ENCODE assay signal across 24 cellular contexts in genomic region chr4:186934841-186935443, GRCh38.
A peak's percentile ranks its signal among the peaks of the same experiment; 100 is the strongest.
DNase-seq lines count a peak whose midpoint lies in the region; ATAC-seq and TF ChIP-seq lines count a peak whose summit lies in the region.
"Had no signal": no experiment of that assay in that cellular context is flagged by ENCODE, and none has a peak within 500 bp of the region (broad histone marks: within the 10 kb centered on the region; RNA-seq: fewer than 3 reads in every experiment).

No MANE protein-coding gene starts in this region.

- no peak overlapping the region for H2AFZ ChIP-seq in HCT116 (ENCODE audit: low read depth, low read length, poor library complexity, severe bottlenecking)
- H2AFZ ChIP-seq: PC-9 had no signal

- H3K27ac Mint-ChIP-seq in nephron, result peak overlapping the region in 2 of 3 experiments; percentile 85 to 88
- no peak overlapping the region for H3K27ac Mint-ChIP-seq in activated T-helper 17 cell treated with anti-CD3 and anti-CD28 coated beads, Interleukin-2, amount 50 U/mL, for 72 hours
- H3K27ac Mint-ChIP-seq: activated B cell treated with CpG ODN at 0.5 μM for 24 hours; activated CD8-positive, alpha-beta T cell treated with anti-CD3 and anti-CD28 coated beads for 36 hours had no signal

- no TSS peak for BruUV-seq in HCT116 (replicated peaks; lab: Mats Ljungman, UMichigan)

- H4K20me1 ChIP-seq in HCT116 (ENCODE audit: insufficient read depth), result no peaks in the 10 kb centered on the region

- no peaks in the 10 kb centered on the region for H3K9me2 ChIP-seq in HCT116 (ENCODE audit: insufficient read depth)

- intact Hi-C loops in HCT116 (cut with micrococcal nuclease), result loop anchor here (5.0 kb wide), 1 partner anchor 113 kb away; no protein-coding TSS in a partner anchor

- no peak for ATAC-seq in HCT116
- no peak for ATAC-seq in activated T-helper 17 cell treated with anti-CD3 and anti-CD28 coated beads, Interleukin-2, amount 50 U/mL, for 72 hours (replicated peaks)
- no peak for ATAC-seq in GM18505 (IDR thresholded peaks at IDR 0.05; ENCODE audit: unreplicated experiment)
- no peak for ATAC-seq in GM21619 (IDR thresholded peaks at IDR 0.05; ENCODE audit: unreplicated experiment)
- ATAC-seq: activated CD8-positive, alpha-beta T cell treated with anti-CD3 and anti-CD28 coated beads for 36 hours; activated T-cell treated with anti-CD3 and anti-CD28 coated beads, Interleukin-2, amount 50 U/mL, for 4 hours; gastrocnemius medialis; psoas muscle; stimulated activated naive CD8-positive, alpha-beta T cell treated with anti-CD3 and anti-CD28 coated beads, Interleukin-15, amount 100 ng/mL, for 72 hours had no signal

- H3K27ac ChIP-seq in HCT116 (ENCODE audit: low read depth, low read length), result peak overlapping the region; percentile 77
- H3K27ac ChIP-seq in epithelial cell of prostate, result peak overlapping the region; percentile 81
- H3K27ac ChIP-seq: gastrocnemius medialis, PC-9, psoas muscle, upper lobe of left lung had no signal

- H3K27me3 ChIP-seq in HCT116 (ENCODE audit: insufficient read depth, low read length) (no peaks in the 10 kb centered on the region), BE2C (no peaks in the 10 kb centered on the region)
- H3K27me3 ChIP-seq: gastrocnemius medialis, upper lobe of left lung had no signal

- TF ChIP-seq CTCF in HCT116 (IDR thresholded peaks at IDR 0.05 in 2 of 3, conservative IDR thresholded peaks at IDR 0.05 in 1 of 3; ENCODE audit: borderline replicate concordance in 1 of 3, insufficient read depth in 1 of 3, low read depth in 2 of 3, low read length in 2 of 3), result no peak
- no peak for TF ChIP-seq CTCF in nephron (IDR thresholded peaks at IDR 0.05; ENCODE audit: unreplicated experiment in 3 of 3)
- no peak for TF ChIP-seq CTCF in BE2C (IDR thresholded peaks at IDR 0.05; ENCODE audit: low read depth, low read length)

- DNase-seq in HCT116 (ENCODE audit: low read depth, low spot score) (no peak), OCI-M1 (lab: John Stamatoyannopoulos, UW) (peak; percentile 30), epithelial cell of prostate (ENCODE audit: low read depth, low spot score) (peak; percentile 60), BE2C (no peak)
- DNase-seq: activated B cell treated with CpG ODN at 0.5 μM for 24 hours; activated CD8-positive, alpha-beta T cell treated with anti-CD3 and anti-CD28 coated beads for 36 hours; activated naive CD4-positive, alpha-beta T cell treated with anti-CD3 and anti-CD28 coated beads, Interleukin-2, amount 50 U/mL, for 16 hours; activated T-cell treated with anti-CD3 and anti-CD28 coated beads, Interleukin-2, amount 50 U/mL, for 4 hours; anterior cingulate cortex; central memory CD4-positive, alpha-beta T cell; erythroblast; gastrocnemius medialis; HCEC 1CT; NCI-H82; psoas muscle; stimulated activated naive CD8-positive, alpha-beta T cell treated with anti-CD3 and anti-CD28 coated beads, Interleukin-15, amount 100 ng/mL, for 72 hours; upper lobe of left lung had no signal

- peaks cover 20% of the 10 kb centered on the region for H3K79me2 ChIP-seq in HCT116 (ENCODE audit: insufficient read depth, low read length)

- peaks cover 10% of the 10 kb centered on the region for H3K9me3 Mint-ChIP-seq in nephron
- peaks cover 20% of the 10 kb centered on the region for H3K9me3 Mint-ChIP-seq in activated T-helper 17 cell treated with anti-CD3 and anti-CD28 coated beads, Interleukin-2, amount 50 U/mL, for 72 hours

- H3K4me1 Mint-ChIP-seq in nephron, result peaks cover 39% of the 10 kb centered on the region
- H3K4me1 Mint-ChIP-seq in activated T-helper 17 cell treated with anti-CD3 and anti-CD28 coated beads, Interleukin-2, amount 50 U/mL, for 72 hours, result no peaks in the 10 kb centered on the region
- H3K4me1 Mint-ChIP-seq: activated B cell treated with CpG ODN at 0.5 μM for 24 hours; stimulated activated naive CD8-positive, alpha-beta T cell treated with anti-CD3 and anti-CD28 coated beads, Interleukin-15, amount 100 ng/mL, for 72 hours had no signal

- H3K36me3 Mint-ChIP-seq in nephron (ENCODE audit: low read depth), result peaks cover 3% of the 10 kb centered on the region
- no peaks in the 10 kb centered on the region for H3K36me3 Mint-ChIP-seq in activated T-helper 17 cell treated with anti-CD3 and anti-CD28 coated beads, Interleukin-2, amount 50 U/mL, for 72 hours (ENCODE audit: low read depth)

- TF ChIP-seq POLR2A in HCT116 (IDR thresholded peaks at IDR 0.05; ENCODE audit: borderline replicate concordance, extremely low read depth, insufficient read depth, insufficient read length) (no peak), GM18505 (IDR thresholded peaks at IDR 0.05; ENCODE audit: borderline replicate concordance, extremely low read depth, insufficient read depth, insufficient read length) (no peak)

- H3K4me3 ChIP-seq in HCT116 (replicated peaks in 1 of 2; ENCODE audit: low read depth in 1 of 2, low read length in 2 of 2) (peak overlapping the region in 1 of 2 experiments; percentile 1; a peak in 1 of 4 replicates), BE2C (ENCODE audit: low read depth, low read length) (no peak overlapping the region)
- H3K4me3 ChIP-seq: gastrocnemius medialis, PC-9, psoas muscle, skin epidermis, upper lobe of left lung had no signal

- peak overlapping the region; percentile 76 for H3K4me2 ChIP-seq in HCT116 (ENCODE audit: low read length)
- H3K4me2 ChIP-seq: PC-9 had no signal

- no peaks in the 10 kb centered on the region for H3K9me3 ChIP-seq in HCT116 (ENCODE audit: control insufficient read depth in 1 of 2, insufficient read depth in 1 of 2, low read depth in 1 of 2, low read length in 2 of 2)
- H3K9me3 ChIP-seq in BE2C, result no peaks in the 10 kb centered on the region; the same call in 1 of the 2 replicates
- H3K9me3 ChIP-seq: gastrocnemius medialis, psoas muscle, upper lobe of left lung had no signal

- peaks cover 9% of the 10 kb centered on the region for H3K27me3 Mint-ChIP-seq in nephron (ENCODE audit: low read depth)
- no peaks in the 10 kb centered on the region for H3K27me3 Mint-ChIP-seq in activated T-helper 17 cell treated with anti-CD3 and anti-CD28 coated beads, Interleukin-2, amount 50 U/mL, for 72 hours
- H3K27me3 Mint-ChIP-seq: activated B cell treated with CpG ODN at 0.5 μM for 24 hours; activated CD8-positive, alpha-beta T cell treated with anti-CD3 and anti-CD28 coated beads for 36 hours; stimulated activated naive CD8-positive, alpha-beta T cell treated with anti-CD3 and anti-CD28 coated beads, Interleukin-15, amount 100 ng/mL, for 72 hours had no signal

- peak overlapping the region; percentile 63 for H3K9ac ChIP-seq in HCT116 (ENCODE audit: low read length)

- H3K36me3 ChIP-seq in HCT116 (ENCODE audit: control insufficient read depth in 1 of 2, insufficient read depth in 2 of 2, low read length in 2 of 2), result no peaks in the 10 kb centered on the region
- H3K36me3 ChIP-seq in BE2C, result no peaks in the 10 kb centered on the region
- H3K36me3 ChIP-seq: gastrocnemius medialis, upper lobe of left lung had no signal

- no peak for TF ChIP-seq RAD21 in HCT116 (IDR thresholded peaks at IDR 0.05; ENCODE audit: low read depth)

- H3K4me3 Mint-ChIP-seq in nephron, result no peak overlapping the region
- no peak overlapping the region for H3K4me3 Mint-ChIP-seq in activated T-helper 17 cell treated with anti-CD3 and anti-CD28 coated beads, Interleukin-2, amount 50 U/mL, for 72 hours
- H3K4me3 Mint-ChIP-seq: activated B cell treated with CpG ODN at 0.5 μM for 24 hours; activated CD8-positive, alpha-beta T cell treated with anti-CD3 and anti-CD28 coated beads for 36 hours; activated T-cell treated with anti-CD3 and anti-CD28 coated beads, Interleukin-2, amount 50 U/mL, for 4 hours; neural crest cell; stimulated activated naive CD8-positive, alpha-beta T cell treated with anti-CD3 and anti-CD28 coated beads, Interleukin-15, amount 100 ng/mL, for 72 hours had no signal

- POLR2A ChIA-PET in HCT116 (lab: Charles Lee), result no interaction called here

- CTCF ChIA-PET in HCT116 (lab: Charles Lee), result no interaction called here

- RAD21 ChIA-PET in HCT116 (lab: Charles Lee; ENCODE audit: low non-redundant PET in 1 of 2, low total read pairs in 2 of 2, uncharacterized antibody in 2 of 2, unreplicated experiment in 2 of 2), result no interaction called here

- peaks cover 63 to 96% of the 10 kb centered on the region in 2 experiments for H3K4me1 ChIP-seq in HCT116 (ENCODE audit: control insufficient read depth in 1 of 2, insufficient read depth in 2 of 2, low read length in 2 of 2)
- H3K4me1 ChIP-seq in BE2C, result no peaks in the 10 kb centered on the region
- H3K4me1 ChIP-seq: gastrocnemius medialis, psoas muscle had no signal

TF ChIP-seq in HCT116, 20 proteins besides CTCF, POLR2A, EP300 and RAD21:
- TF ChIP-seq TCF7L2 (IDR thresholded peaks at IDR 0.05; ENCODE audit: borderline replicate concordance, extremely low read depth, insufficient read depth, insufficient read length), result peak; percentile 75
- TF ChIP-seq MAX (IDR thresholded peaks at IDR 0.05), result no peak
TF ChIP-seq in HCT116: peak in this region for 1.

Comparison
In these comparisons a context has a peak if more than half of its experiments do, and no peak if none do; other contexts are left out.
1. DNase-seq: peak in OCI-M1 (single experiment) and epithelial cell of prostate (single experiment); none in HCT116 (single experiment) and BE2C (single experiment).